In the genomic region with DNA sequence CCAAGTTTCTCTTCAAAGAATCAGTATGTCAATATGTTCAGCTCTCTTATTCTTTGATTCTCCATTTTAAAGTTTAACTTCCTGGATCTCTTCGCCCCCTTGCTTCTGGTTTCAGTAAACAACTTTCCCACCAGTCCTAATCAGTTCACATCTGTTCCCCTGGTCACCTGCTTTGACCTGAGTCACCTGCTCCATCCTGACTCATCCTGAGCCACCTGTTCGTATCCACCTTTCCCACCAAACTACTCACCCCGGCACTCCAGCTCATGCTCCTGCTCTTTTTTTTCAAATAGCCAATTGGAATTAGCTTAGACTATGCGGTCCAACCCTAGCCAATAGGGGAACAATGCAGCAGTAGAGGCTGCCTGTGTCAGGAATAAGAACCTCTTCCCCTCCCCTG, we compare ENCODE assay signal across 1 cellular context.
TF ChIP-seq lines count a peak whose summit lies in the region.

No MANE protein-coding gene starts in this region.

TF ChIP-seq in H1, 55 proteins besides CTCF, POLR2A, EP300 and RAD21:
- TF ChIP-seq MAX (IDR thresholded peaks at IDR 0.05) (peak; percentile 23; the same call in 1 of the 2 replicates), POU5F1 (IDR thresholded peaks at IDR 0.05; ENCODE audit: low read depth, low read length) (no peak), E2F6 (IDR thresholded peaks at IDR 0.05) (peak; percentile 70)
TF ChIP-seq in H1: peak in this region for 2.
